Comparison of ENCODE assay signal across 24 cellular contexts in the genomic region with DNA sequence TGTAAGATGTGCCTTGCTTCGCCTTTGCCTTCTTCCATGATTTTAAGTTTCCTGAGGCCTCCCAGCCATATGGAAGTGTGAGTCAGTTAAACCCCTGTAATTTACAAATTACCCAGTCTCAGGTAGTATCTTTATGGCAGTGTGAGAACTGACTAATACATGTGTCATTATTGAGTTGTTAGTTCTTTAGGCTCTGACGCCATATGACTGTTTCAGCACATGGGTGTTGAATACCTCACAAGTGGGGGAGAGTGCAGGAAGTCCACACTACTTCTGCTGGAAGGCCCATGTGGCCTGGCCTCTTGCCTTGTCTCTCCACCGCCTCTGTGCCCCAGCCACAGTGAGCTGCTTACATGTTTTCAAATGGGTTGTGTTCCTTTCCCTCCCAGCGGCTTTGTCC. TPM values are rescaled to one million over a fixed set of nuclear protein-coding genes. Genes with fewer than 3 reads are reported as not detected.
DNase-seq lines count a peak whose midpoint lies in the region; ATAC-seq and TF ChIP-seq lines count a peak whose summit lies in the region.
"Had no signal": no experiment of that assay in that cellular context is flagged by ENCODE, and none has a peak within 500 bp of the region (broad histone marks: within the 10 kb centered on the region; RNA-seq: fewer than 3 reads in every experiment).

No MANE protein-coding gene starts in this region.

- 86 to 89% methylated on average over 4 of the region's 4 CpGs for WGBS in esophagus squamous epithelium, 2 donors
- 100% methylated on average over 4 of the region's 4 CpGs for WGBS in thyroid gland, 2 donors

- no peaks in the 10 kb centered on the region for H3K4me1 ChIP-seq in esophagus squamous epithelium
- H3K4me1 ChIP-seq in thyroid gland: no peaks in the 10 kb centered on the region
- H3K4me1 ChIP-seq: esophagus muscularis mucosa, left lung, pancreas, testis had no signal

- no peaks in the 10 kb centered on the region for H3K4me1 Mint-ChIP-seq in activated naive CD8-positive, alpha-beta T cell treated with anti-CD3 and anti-CD28 coated beads, Interleukin-2, amount 50 U/mL, for 24 hours
- no peaks in the 10 kb centered on the region for H3K4me1 Mint-ChIP-seq in activated naive CD8-positive, alpha-beta T cell treated with anti-CD3 and anti-CD28 coated beads for 36 hours
- H3K4me1 Mint-ChIP-seq: nephron had no signal

- no peak for DNase-seq in activated naive CD8-positive, alpha-beta T cell treated with anti-CD3 and anti-CD28 coated beads, Interleukin-2, amount 50 U/mL, for 24 hours
- DNase-seq in activated naive CD8-positive, alpha-beta T cell treated with anti-CD3 and anti-CD28 coated beads for 36 hours: no peak
- DNase-seq in NCI-H460 (ENCODE audit: extremely low read depth, low read depth) (peak; percentile 56), cardiac fibroblast (ENCODE audit: low read depth in 2 of 2) (peak; percentile 21 to 74), skeletal muscle cell (ENCODE audit: low read depth) (peak; percentile 12), esophagus squamous epithelium (lab: John Stamatoyannopoulos, UW) (no peak), NCI-H2029 treated with DMSO at 0.1 percent for 48 hours (lab: John Stamatoyannopoulos, UW) (no peak), thyroid gland (no peak)
- DNase-seq: ACHN; activated CD4-positive, alpha-beta T cell treated with anti-CD3 and anti-CD28 coated beads, Interleukin-2, amount 50 U/mL, for 1 hour; activated CD8-positive, alpha-beta memory T cell treated with anti-CD3 and anti-CD28 coated beads, Interleukin-2, amount 50 U/mL, for 4 hours; activated gamma-delta T cell treated with Interleukin-2 at 50 U/mL for 16 hours; effector CD4-positive, alpha-beta T cell; left lung; midbrain; NCI-H526; pancreas; SHP77 treated with DMSO at 0.1 percent for 48 hours; T-cell; testis had no signal

- H3K9me3 Mint-ChIP-seq in activated naive CD8-positive, alpha-beta T cell treated with anti-CD3 and anti-CD28 coated beads, Interleukin-2, amount 50 U/mL, for 24 hours: no peaks in the 10 kb centered on the region
- H3K9me3 Mint-ChIP-seq in activated naive CD8-positive, alpha-beta T cell treated with anti-CD3 and anti-CD28 coated beads for 36 hours: no peaks in the 10 kb centered on the region
- H3K9me3 Mint-ChIP-seq: nephron, T-cell had no signal

- peaks cover 19% of the 10 kb centered on the region for H3K36me3 Mint-ChIP-seq in activated naive CD8-positive, alpha-beta T cell treated with anti-CD3 and anti-CD28 coated beads, Interleukin-2, amount 50 U/mL, for 24 hours (ENCODE audit: low read depth)
- H3K36me3 Mint-ChIP-seq in activated naive CD8-positive, alpha-beta T cell treated with anti-CD3 and anti-CD28 coated beads for 36 hours: peaks cover 17% of the 10 kb centered on the region

- H3K4me3 Mint-ChIP-seq in activated naive CD8-positive, alpha-beta T cell treated with anti-CD3 and anti-CD28 coated beads, Interleukin-2, amount 50 U/mL, for 24 hours: no peak overlapping the region
- H3K4me3 Mint-ChIP-seq in activated naive CD8-positive, alpha-beta T cell treated with anti-CD3 and anti-CD28 coated beads for 36 hours: no peak overlapping the region
- H3K4me3 Mint-ChIP-seq: nephron, T-cell had no signal

- TF ChIP-seq CTCF in cardiac fibroblast (IDR thresholded peaks at IDR 0.05; ENCODE audit: low read depth, low read length) (no peak), esophagus squamous epithelium (IDR thresholded peaks at IDR 0.05) (no peak), thyroid gland (IDR thresholded peaks at IDR 0.05) (no peak)

- H3K27ac Mint-ChIP-seq in activated naive CD8-positive, alpha-beta T cell treated with anti-CD3 and anti-CD28 coated beads, Interleukin-2, amount 50 U/mL, for 24 hours: no peak overlapping the region
- H3K27ac Mint-ChIP-seq in activated naive CD8-positive, alpha-beta T cell treated with anti-CD3 and anti-CD28 coated beads for 36 hours: no peak overlapping the region
- H3K27ac Mint-ChIP-seq: nephron, T-cell had no signal

- H3K27me3 Mint-ChIP-seq in activated naive CD8-positive, alpha-beta T cell treated with anti-CD3 and anti-CD28 coated beads, Interleukin-2, amount 50 U/mL, for 24 hours: no peaks in the 10 kb centered on the region
- H3K27me3 Mint-ChIP-seq in activated naive CD8-positive, alpha-beta T cell treated with anti-CD3 and anti-CD28 coated beads for 36 hours: no peaks in the 10 kb centered on the region
- H3K27me3 Mint-ChIP-seq: T-cell had no signal

- no peak overlapping the region for H3K27ac ChIP-seq in esophagus squamous epithelium
- no peak overlapping the region for H3K27ac ChIP-seq in thyroid gland
- H3K27ac ChIP-seq: C4-2B, esophagus muscularis mucosa, left lung, pancreas, testis had no signal

- H3K36me3 ChIP-seq in esophagus squamous epithelium (peaks cover 0 to 76% (median 0%) of the 10 kb centered on the region in 3 donors), thyroid gland (peaks cover 6 to 8% of the 10 kb centered on the region in 2 donors)

- ATAC-seq in activated naive CD8-positive, alpha-beta T cell treated with anti-CD3 and anti-CD28 coated beads, Interleukin-2, amount 50 U/mL, for 24 hours: peak; percentile 52
- ATAC-seq: left lung, pancreas, sciatic nerve, T-cell had no signal

- H3K27me3 ChIP-seq in esophagus squamous epithelium (no peaks in the 10 kb centered on the region), thyroid gland (no peaks in the 10 kb centered on the region)
- H3K27me3 ChIP-seq: esophagus muscularis mucosa, left lung, pancreas, testis had no signal

- intact Hi-C loops in esophagus squamous epithelium (cut with DNase I): no loop called here
- intact Hi-C loops in thyroid gland (cut with DNase I): no loop called here

- no peaks in the 10 kb centered on the region for H3K9me3 ChIP-seq in esophagus squamous epithelium
- H3K9me3 ChIP-seq in thyroid gland: no peaks in the 10 kb centered on the region
- H3K9me3 ChIP-seq: esophagus muscularis mucosa, left lung, pancreas, testis had no signal

- TF ChIP-seq POLR2A in esophagus squamous epithelium (IDR thresholded peaks at IDR 0.05): no peak
- TF ChIP-seq POLR2A in thyroid gland (IDR thresholded peaks at IDR 0.05): no peak

- no peak overlapping the region for H3K4me3 ChIP-seq in cardiac fibroblast (replicated peaks in 1 of 2; ENCODE audit: low read depth in 2 of 2, low read length in 2 of 2)
- no peak overlapping the region for H3K4me3 ChIP-seq in skeletal muscle cell (ENCODE audit: low read depth, low read length)
- H3K4me3 ChIP-seq in esophagus squamous epithelium: no peak overlapping the region
- no peak overlapping the region for H3K4me3 ChIP-seq in thyroid gland (replicated peaks in 1 of 3)
- H3K4me3 ChIP-seq: esophagus muscularis mucosa, left lung, pancreas, testis had no signal

RNA-seq across cellular contexts. Expression of gene MFSD1, which starts 28.5 kb away (rescaled TPM):
- total RNA-seq in activated naive CD8-positive, alpha-beta T cell treated with anti-CD3 and anti-CD28 coated beads for 36 hours: 10 to 100 TPM; 17.0 to 18.5 TPM
- 28.6 and 30.9 TPM in 2 replicates for total RNA-seq in NCI-H460 (2014; rRNA removed; shearing (Covaris generic))
- polyA plus RNA-seq in NCI-H460 (2014; cell fraction: nucleus; rRNA removed): 38.5 and 42.1 TPM in 2 replicates
- total RNA-seq in esophagus squamous epithelium: 100 to 1,000 TPM in 2 of 4 donors, 10 to 100 TPM in 2; 72.7 to 108 (median 98.2) TPM
- total RNA-seq in thyroid gland: 100 to 1,000 TPM in 2 of 4 donors, 10 to 100 TPM in 2; 86.6 to 136 (median 96.2) TPM

Comparison
In these comparisons a context has a peak if more than half of its experiments do, and no peak if none do; other contexts are left out.
1. DNase-seq: peak in NCI-H460 (single experiment), cardiac fibroblast (2 of 2) and skeletal muscle cell (single experiment); none in activated naive CD8-positive, alpha-beta T cell treated with anti-CD3 and anti-CD28 coated beads, Interleukin-2, amount 50 U/mL, for 24 hours (single experiment), activated naive CD8-positive, alpha-beta T cell treated with anti-CD3 and anti-CD28 coated beads for 36 hours (single experiment), esophagus squamous epithelium (single experiment), NCI-H2029 treated with DMSO at 0.1 percent for 48 hours (single experiment) and thyroid gland (0 of 2).